ENCODE assay signal across 17 cellular contexts in genomic region chr20:7691647-7692046, GRCh38.
DNase-seq lines count a peak whose midpoint lies in the region; ATAC-seq, FAIRE-seq and TF ChIP-seq lines count a peak whose summit lies in the region.
"Had no signal": no experiment of that assay in that cellular context is flagged by ENCODE, and none has a peak within 500 bp of the region (broad histone marks: within the 10 kb centered on the region; RNA-seq: fewer than 3 reads in every experiment).

No MANE protein-coding gene starts in this region.

- no peaks in the 10 kb centered on the region for H3K79me2 ChIP-seq in PC-3 (ENCODE audit: low read length)

- H3F3A ChIP-seq in PC-3 (ENCODE audit: low read length, unreplicated experiment) = no peaks in the 10 kb centered on the region

- intact Hi-C loops in PC-3 (cut with micrococcal nuclease) = no loop called here
- intact Hi-C loops in CD4-positive, alpha-beta memory T cell (cut with micrococcal nuclease) = no loop called here

- H3K9ac ChIP-seq in PC-3 (ENCODE audit: low read length) = peak overlapping the region; percentile 41; the same call in 1 of the 2 replicates

- no peaks in the 10 kb centered on the region for H3K36me3 Mint-ChIP-seq in CD4-positive, alpha-beta memory T cell
- H3K36me3 Mint-ChIP-seq: CD14-positive monocyte, T-cell had no signal

- no peaks in the 10 kb centered on the region for H4K20me1 ChIP-seq in PC-3 (ENCODE audit: low read length)

- H3K27ac Mint-ChIP-seq in CD4-positive, alpha-beta memory T cell = no peak overlapping the region
- H3K27ac Mint-ChIP-seq: CD14-positive monocyte, T-cell had no signal

- H3K9me3 Mint-ChIP-seq in CD4-positive, alpha-beta memory T cell = peaks cover 0 to 8% (median 3%) of the 10 kb centered on the region in 8 donors

- no TSS peak for BruUV-seq in PC-3 (replicated peaks; lab: Mats Ljungman, UMichigan)

- H3K36me3 ChIP-seq in PC-3 (ENCODE audit: low read depth, low read length) = no peaks in the 10 kb centered on the region
- H3K36me3 ChIP-seq in CD4-positive, alpha-beta memory T cell (ENCODE audit: insufficient read depth, low read length) = no peaks in the 10 kb centered on the region

- no peak overlapping the region for H2AFZ ChIP-seq in PC-3 (ENCODE audit: low read length)

- peak overlapping the region; percentile 80 for H3K27ac ChIP-seq in PC-3 (ENCODE audit: low read length)
- no peak overlapping the region for H3K27ac ChIP-seq in CD4-positive, alpha-beta memory T cell (ENCODE audit: low read depth, low read length)

- H3K4me3 ChIP-seq in PC-3 (ENCODE audit: low read length) = no peak overlapping the region
- H3K4me3 ChIP-seq in CD4-positive, alpha-beta memory T cell (ENCODE audit: low read length in 2 of 2) = no peak overlapping the region

- H3K4me2 ChIP-seq in PC-3 (ENCODE audit: low read length) = peak overlapping the region; percentile 10; the same call in 1 of the 2 replicates

- no peak overlapping the region for H3K4me3 Mint-ChIP-seq in CD4-positive, alpha-beta memory T cell
- H3K4me3 Mint-ChIP-seq: CD14-positive monocyte, T-cell had no signal

- no peaks in the 10 kb centered on the region for H3K9me2 ChIP-seq in PC-3 (replicated peaks; ENCODE audit: low read length)

- no peak for TF ChIP-seq CTCF in PC-3 (conservative IDR thresholded peaks at IDR 0.05; ENCODE audit: low read depth, low read length)

- H3K27me3 Mint-ChIP-seq in CD4-positive, alpha-beta memory T cell = no peaks in the 10 kb centered on the region

- H3K4me1 ChIP-seq in PC-3 (ENCODE audit: insufficient read depth, low read length) = peaks cover 37% of the 10 kb centered on the region
- H3K4me1 ChIP-seq in CD4-positive, alpha-beta memory T cell (ENCODE audit: insufficient read depth, low read length) = no peaks in the 10 kb centered on the region

- H3K27me3 ChIP-seq in PC-3 (ENCODE audit: low read length) = no peaks in the 10 kb centered on the region
- no peaks in the 10 kb centered on the region for H3K27me3 ChIP-seq in CD4-positive, alpha-beta memory T cell (ENCODE audit: insufficient read depth, low read length)

- peak; percentile 31 for FAIRE-seq in endometrium (lab: Jason Lieb, UNC)
- FAIRE-seq: A204.1 had no signal

- CTCF ChIA-PET in PC-3 (lab: Charles Lee) = no interaction called here
- CTCF ChIA-PET in CD4-positive, alpha-beta memory T cell (lab: Charles Lee; ENCODE audit: partially characterized antibody) = no interaction called here

- DNase-seq in ELR (ENCODE audit: low read depth) (peak; percentile 21), PC-3 (peak; percentile 71), kidney tubule cell (ENCODE audit: low spot score) (peak; percentile 54), Kasumi-1 (lab: John Stamatoyannopoulos, UW) (no peak), 8988T (no peak)
- no peak for DNase-seq in stimulated activated CD4-positive, alpha-beta T cell treated with anti-CD3 and anti-CD28 coated beads, Interleukin-1b, Interleukin-23, amount 100 ng/mL, for 48 hours
- no peak for DNase-seq in CD4-positive, alpha-beta memory T cell
- DNase-seq: EL, NCI-H1092 treated with DMSO at 0.1 percent for 48 hours, NCI-H146, NCI-H2029, NCI-H526, SIG-M5, T-cell had no signal

- POLR2A ChIA-PET in PC-3 (lab: Charles Lee; ENCODE audit: unreplicated experiment) = no interaction called here
- POLR2A ChIA-PET in CD4-positive, alpha-beta memory T cell (lab: Charles Lee; ENCODE audit: partially characterized antibody) = no interaction called here

- peak; percentile 53 for ATAC-seq in PC-3
- ATAC-seq: T-cell had no signal

- no peaks in the 10 kb centered on the region for H3K4me1 Mint-ChIP-seq in CD4-positive, alpha-beta memory T cell
- H3K4me1 Mint-ChIP-seq: CD14-positive monocyte, T-cell had no signal

- no peaks in the 10 kb centered on the region for H3K9me3 ChIP-seq in PC-3 (ENCODE audit: low read length)
- no peaks in the 10 kb centered on the region for H3K9me3 ChIP-seq in CD4-positive, alpha-beta memory T cell (ENCODE audit: control insufficient read depth in 1 of 2, low read length in 2 of 2)

Comparison
In these comparisons a context has a peak if more than half of its experiments do, and no peak if none do; other contexts are left out.
1. DNase-seq: peak in ELR (single experiment), PC-3 (single experiment) and kidney tubule cell (single experiment); none in stimulated activated CD4-positive, alpha-beta T cell treated with anti-CD3 and anti-CD28 coated beads, Interleukin-1b, Interleukin-23, amount 100 ng/mL, for 48 hours (single experiment), Kasumi-1 (0 of 2), CD4-positive, alpha-beta memory T cell (0 of 5) and 8988T (single experiment).